In genomic region chr22:21765909-21766529, GRCh38 we compare ENCODE assay signal across 1 cellular context.
TF ChIP-seq lines count a peak whose summit lies in the region.

No MANE protein-coding gene starts in this region.

TF ChIP-seq in GM12878, 131 proteins besides CTCF, POLR2A, EP300 and RAD21:
- no peak for TF ChIP-seq ZZZ3 (IDR thresholded peaks at IDR 0.05; ENCODE audit: control insufficient read depth, insufficient read length, low read depth)
- TF ChIP-seq, protein P1, sequence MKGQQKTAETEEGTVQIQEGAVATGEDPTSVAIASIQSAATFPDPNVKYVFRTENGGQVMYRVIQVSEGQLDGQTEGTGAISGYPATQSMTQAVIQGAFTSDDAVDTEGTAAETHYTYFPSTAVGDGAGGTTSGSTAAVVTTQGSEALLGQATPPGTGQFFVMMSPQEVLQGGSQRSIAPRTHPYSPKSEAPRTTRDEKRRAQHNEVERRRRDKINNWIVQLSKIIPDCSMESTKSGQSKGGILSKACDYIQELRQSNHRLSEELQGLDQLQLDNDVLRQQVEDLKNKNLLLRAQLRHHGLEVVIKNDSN (IDR thresholded peaks at IDR 0.05; ENCODE audit: borderline replicate concordance, extremely low read length, insufficient read depth, low read depth, low read length), result no peak
- TF ChIP-seq TARDBP (IDR thresholded peaks at IDR 0.05; ENCODE audit: borderline replicate concordance), result no peak
